ENCODE assay signal across 8 cellular contexts in the genomic region with DNA sequence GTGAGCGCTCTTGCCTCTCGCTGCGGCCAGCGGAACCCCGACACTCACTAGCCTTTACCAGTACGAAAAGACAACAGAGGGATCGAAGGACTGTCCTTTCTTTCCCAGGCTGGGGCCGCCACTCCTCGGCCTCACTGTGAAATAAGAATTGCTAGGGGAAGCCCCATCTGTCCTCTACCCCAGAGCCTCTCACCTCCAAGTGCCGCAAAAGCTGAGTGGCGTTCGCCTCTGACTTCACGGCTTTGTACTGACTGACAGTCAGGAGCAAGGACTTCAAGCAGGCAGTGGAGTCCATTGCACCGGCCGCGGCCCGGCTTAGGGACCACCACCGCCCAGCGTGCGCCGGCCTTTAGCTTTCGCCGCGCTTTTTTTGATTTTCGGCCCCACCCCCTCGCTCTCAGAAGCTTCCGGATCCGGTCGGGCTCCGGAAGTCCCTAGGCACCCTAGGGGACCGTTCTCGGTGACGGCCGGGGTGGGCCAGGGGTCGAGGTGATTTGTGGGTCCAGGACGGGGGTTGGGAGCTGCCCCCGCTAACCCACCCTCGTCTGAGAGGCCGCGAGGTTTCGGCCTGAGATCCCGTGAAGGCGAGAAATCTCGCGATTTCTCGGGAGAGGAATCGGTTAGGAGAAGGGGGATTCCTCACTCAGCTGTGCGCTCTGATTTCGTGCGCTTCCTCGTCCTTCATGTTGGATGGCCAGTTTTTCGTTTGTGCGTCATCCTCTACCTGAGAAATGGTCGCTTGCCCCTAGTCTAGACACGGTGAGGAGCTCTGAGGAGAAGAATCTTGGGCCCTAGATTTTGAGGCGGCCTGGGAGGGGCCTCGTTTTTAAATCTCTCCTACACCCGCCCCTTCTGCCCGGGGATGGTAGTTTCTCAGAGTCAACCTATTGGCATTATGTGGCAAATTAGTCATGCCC. TPM values are rescaled to one million over a fixed set of nuclear protein-coding genes. Genes with fewer than 3 reads are reported as not detected.
A peak's percentile ranks its signal among the peaks of the same experiment; 100 is the strongest.
DNase-seq lines count a peak whose midpoint lies in the region; ATAC-seq and TF ChIP-seq lines count a peak whose summit lies in the region.

A gene (minus strand): TSS at position 358 of the 917 bp plus-strand sequence. CDS start 63 bp downstream, at position 295.
A gene with protein sequence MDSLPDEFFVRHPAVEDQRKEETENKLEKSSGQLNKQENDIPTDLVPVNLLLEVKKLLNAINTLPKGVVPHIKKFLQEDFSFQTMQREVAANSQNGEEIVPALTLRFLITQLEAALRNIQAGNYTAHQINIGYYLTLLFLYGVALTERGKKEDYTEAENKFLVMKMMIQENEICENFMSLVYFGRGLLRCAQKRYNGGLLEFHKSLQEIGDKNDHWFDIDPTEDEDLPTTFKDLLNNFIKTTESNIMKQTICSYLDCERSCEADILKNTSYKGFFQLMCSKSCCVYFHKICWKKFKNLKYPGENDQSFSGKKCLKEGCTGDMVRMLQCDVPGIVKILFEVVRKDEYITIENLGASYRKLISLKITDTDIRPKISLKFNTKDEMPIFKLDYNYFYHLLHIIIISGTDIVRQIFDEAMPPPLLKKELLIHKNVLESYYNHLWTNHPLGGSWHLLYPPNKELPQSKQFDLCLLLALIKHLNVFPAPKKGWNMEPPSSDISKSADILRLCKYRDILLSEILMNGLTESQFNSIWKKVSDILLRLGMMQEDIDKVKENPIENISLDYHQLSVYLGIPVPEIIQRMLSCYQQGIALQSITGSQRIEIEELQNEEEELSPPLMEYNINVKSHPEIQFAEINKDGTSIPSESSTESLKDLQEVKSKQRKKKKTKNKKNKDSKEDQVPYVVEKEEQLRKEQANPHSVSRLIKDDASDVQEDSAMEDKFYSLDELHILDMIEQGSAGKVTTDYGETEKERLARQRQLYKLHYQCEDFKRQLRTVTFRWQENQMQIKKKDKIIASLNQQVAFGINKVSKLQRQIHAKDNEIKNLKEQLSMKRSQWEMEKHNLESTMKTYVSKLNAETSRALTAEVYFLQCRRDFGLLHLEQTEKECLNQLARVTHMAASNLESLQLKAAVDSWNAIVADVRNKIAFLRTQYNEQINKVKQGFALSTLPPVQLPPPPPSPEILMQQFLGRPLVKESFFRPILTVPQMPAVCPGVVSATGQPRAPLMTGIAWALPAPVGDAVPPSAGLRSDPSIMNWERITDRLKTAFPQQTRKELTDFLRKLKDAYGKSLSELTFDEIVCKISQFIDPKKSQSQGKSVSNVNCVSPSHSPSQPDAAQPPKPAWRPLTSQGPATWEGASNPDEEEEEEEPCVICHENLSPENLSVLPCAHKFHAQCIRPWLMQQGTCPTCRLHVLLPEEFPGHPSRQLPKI (plus strand): TSS at position 642 of the 917 bp plus-strand sequence. CDS start 15,685 bp downstream, outside the sequence.

- ATAC-seq in HG02571 (IDR thresholded peaks at IDR 0.05; ENCODE audit: unreplicated experiment) (peak; percentile 94), gastroesophageal sphincter (peak; percentile 91)

- H3K9me3 ChIP-seq in gastroesophageal sphincter (no peaks in the 10 kb centered on the region), neuronal stem cell (replicated peaks in 1 of 2; ENCODE audit: control insufficient read depth in 2 of 2, insufficient read depth in 1 of 2, low read depth in 1 of 2, low read length in 2 of 2) (no peaks in the 10 kb centered on the region), subcutaneous abdominal adipose tissue (ENCODE audit: control insufficient read depth in 5 of 5, low read length in 5 of 5) (no peaks in the 10 kb centered on the region)

- peak within 1 kb of the TSS; percentile 92 for H2AFZ ChIP-seq in neuronal stem cell (ENCODE audit: low read length)

- H3K9ac ChIP-seq in neuronal stem cell (ENCODE audit: low read depth, low read length, poor library complexity) (peak within 1 kb of the TSS; percentile 91), subcutaneous abdominal adipose tissue (ENCODE audit: low read length in 5 of 5) (peak within 1 kb of the TSS; percentile 93 to 99 (median 98))

- H3K36me3 Mint-ChIP-seq in activated naive CD4-positive, alpha-beta T cell treated with anti-CD3 and anti-CD28 coated beads, Interleukin-2, amount 10 ng/mL, durations not matched to agents 7 days and 5 days = peaks cover 32% of the 10 kb centered on the region

- peak within 1 kb of the TSS; percentile 95 for H3K4me3 Mint-ChIP-seq in activated naive CD4-positive, alpha-beta T cell treated with anti-CD3 and anti-CD28 coated beads, Interleukin-2, amount 10 ng/mL, durations not matched to agents 7 days and 5 days

- H3K79me1 ChIP-seq in neuronal stem cell (ENCODE audit: low read depth, low read length) = peaks cover 2% of the 10 kb centered on the region

- peak; percentile 95 for DNase-seq in GM06990 (ENCODE audit: extremely low read depth, insufficient read length)
- peak; percentile 95 for DNase-seq in NB4 (ENCODE audit: low read depth)
- DNase-seq in SK-N-DZ (ENCODE audit: low spot score) = peak; percentile 98
- peak; percentile 88 for DNase-seq in activated naive CD4-positive, alpha-beta T cell treated with anti-CD3 and anti-CD28 coated beads, Interleukin-2, amount 10 ng/mL, durations not matched to agents 7 days and 5 days
- peak; percentile 97 for DNase-seq in neuronal stem cell (ENCODE audit: low spot score)

- peak within 1 kb of the TSS; percentile 71 for H3K4me2 ChIP-seq in neuronal stem cell (ENCODE audit: insufficient read depth, low read length, poor library complexity, severe bottlenecking)

- TF ChIP-seq CTCF in GM06990 (IDR thresholded peaks at IDR 0.05; ENCODE audit: insufficient read depth, low read length, poor library complexity, severe bottlenecking) (no peak), NB4 (IDR thresholded peaks at IDR 0.05; ENCODE audit: low read depth, low read length) (no peak), gastroesophageal sphincter (IDR thresholded peaks at IDR 0.05) (peak in 1 of 4 experiments; percentile 4)

- no peaks in the 10 kb centered on the region for H3K36me3 ChIP-seq in GM06990 (ENCODE audit: control insufficient read depth, insufficient read depth, low read length)
- H3K36me3 ChIP-seq in gastroesophageal sphincter = no peaks in the 10 kb centered on the region
- H3K36me3 ChIP-seq in neuronal stem cell (replicated peaks in 1 of 2; ENCODE audit: control insufficient read depth in 2 of 2, insufficient read depth in 2 of 2, low read length in 2 of 2) = peaks cover 0 to 31% of the 10 kb centered on the region in 2 donors
- H3K36me3 ChIP-seq in subcutaneous abdominal adipose tissue (ENCODE audit: control insufficient read depth in 5 of 5, insufficient read depth in 5 of 5, low read length in 5 of 5) = no peaks in the 10 kb centered on the region

- no peak within 1 kb of the TSS for H2BK12ac ChIP-seq in neuronal stem cell (ENCODE audit: low read length)

- peak within 1 kb of the TSS; percentile 86 for H4K8ac ChIP-seq in neuronal stem cell (ENCODE audit: low read depth, low read length)

- peak within 1 kb of the TSS; percentile 93 for H3K18ac ChIP-seq in neuronal stem cell (ENCODE audit: low read length)

- peak; percentile 53 for TF ChIP-seq POLR2A in NB4 (IDR thresholded peaks at IDR 0.05; ENCODE audit: extremely low read depth, insufficient read length)
- peak; percentile 64 to 70 for TF ChIP-seq POLR2A in gastroesophageal sphincter (IDR thresholded peaks at IDR 0.05)

- peak within 1 kb of the TSS; percentile 47 for H3K14ac ChIP-seq in neuronal stem cell (ENCODE audit: low read length)

- peaks cover 52% of the 10 kb centered on the region for H3K4me1 Mint-ChIP-seq in activated naive CD4-positive, alpha-beta T cell treated with anti-CD3 and anti-CD28 coated beads, Interleukin-2, amount 10 ng/mL, durations not matched to agents 7 days and 5 days

- H3K4me1 ChIP-seq in gastroesophageal sphincter = peaks cover 7 to 25% (median 9%) of the 10 kb centered on the region in 3 donors
- peaks cover 0 to 4% of the 10 kb centered on the region in 2 donors for H3K4me1 ChIP-seq in neuronal stem cell (ENCODE audit: control insufficient read depth in 2 of 2, insufficient read depth in 1 of 2, low read depth in 1 of 2, low read length in 2 of 2)
- H3K4me1 ChIP-seq in subcutaneous abdominal adipose tissue (ENCODE audit: control insufficient read depth in 5 of 5, insufficient read depth in 5 of 5, low read length in 5 of 5) = peaks cover 0 to 16% (median 12%) of the 10 kb centered on the region in 5 donors

- peak within 1 kb of the TSS; percentile 90 for H2BK5ac ChIP-seq in neuronal stem cell (ENCODE audit: low read length)

- no peaks in the 10 kb centered on the region for H3K27me3 Mint-ChIP-seq in activated naive CD4-positive, alpha-beta T cell treated with anti-CD3 and anti-CD28 coated beads, Interleukin-2, amount 10 ng/mL, durations not matched to agents 7 days and 5 days

- WGBS in gastroesophageal sphincter (ENCODE audit: low coverage in 1 of 2), 2 donors = 0 to 1% methylated on average over 7 to 24 of the region's 59 CpGs
- WGBS in neuronal stem cell (ENCODE audit: extremely low coverage in 2 of 2, insufficient read length in 2 of 2, insufficient replicate concordance in 1 of 2), 2 donors = no CpG with 5 or more reads among the region's 59 CpGs

- H3K4me3 ChIP-seq in GM06990 (replicated peaks; ENCODE audit: low read depth, low read length) (peak within 1 kb of the TSS; percentile 92), NB4 (ENCODE audit: low read depth, low read length) (peak within 1 kb of the TSS; percentile 96), gastroesophageal sphincter (peak within 1 kb of the TSS; percentile 56 to 78), neuronal stem cell (ENCODE audit: low read length in 2 of 2) (peak within 1 kb of the TSS; percentile 86 to 97), subcutaneous abdominal adipose tissue (ENCODE audit: low read depth in 1 of 5, low read length in 5 of 5) (peak within 1 kb of the TSS; percentile 83 to 99 (median 92))

- peak within 1 kb of the TSS; percentile 98 for H3K27ac Mint-ChIP-seq in activated naive CD4-positive, alpha-beta T cell treated with anti-CD3 and anti-CD28 coated beads, Interleukin-2, amount 10 ng/mL, durations not matched to agents 7 days and 5 days

- no peak within 1 kb of the TSS for H4K91ac ChIP-seq in neuronal stem cell (ENCODE audit: low read depth, low read length, poor library complexity)

- H3K27me3 ChIP-seq in GM06990 (replicated peaks; ENCODE audit: control insufficient read depth, insufficient read depth, low read length) = no peaks in the 10 kb centered on the region
- no peaks in the 10 kb centered on the region for H3K27me3 ChIP-seq in gastroesophageal sphincter
- H3K27me3 ChIP-seq in neuronal stem cell (ENCODE audit: control insufficient read depth in 3 of 3, insufficient read depth in 3 of 3, low read depth in 1 of 3, low read length in 3 of 3) = no peaks in the 10 kb centered on the region
- no peaks in the 10 kb centered on the region for H3K27me3 ChIP-seq in subcutaneous abdominal adipose tissue (ENCODE audit: control insufficient read depth in 5 of 5, insufficient read depth in 4 of 5, low read length in 5 of 5)

- H3K23ac ChIP-seq in neuronal stem cell (ENCODE audit: low read depth, low read length, poor library complexity) = peak within 1 kb of the TSS; percentile 87

- H2AK5ac ChIP-seq in neuronal stem cell (ENCODE audit: low read depth, low read length) = peak within 1 kb of the TSS; percentile 61

- no peaks in the 10 kb centered on the region for H3K9me3 Mint-ChIP-seq in activated naive CD4-positive, alpha-beta T cell treated with anti-CD3 and anti-CD28 coated beads, Interleukin-2, amount 10 ng/mL, durations not matched to agents 7 days and 5 days

- peak within 1 kb of the TSS; percentile 56 to 95 (median 89) for H3K27ac ChIP-seq in gastroesophageal sphincter
- peak within 1 kb of the TSS; percentile 97 for H3K27ac ChIP-seq in neuronal stem cell (replicated peaks; ENCODE audit: low read length)
- peak within 1 kb of the TSS; percentile 99 for H3K27ac ChIP-seq in subcutaneous abdominal adipose tissue (ENCODE audit: low read depth, low read length)

- no peak within 1 kb of the TSS for H3K4ac ChIP-seq in neuronal stem cell (ENCODE audit: low read length)

- CTCF ChIA-PET in activated naive CD4-positive, alpha-beta T cell treated with anti-CD3 and anti-CD28 coated beads, Interleukin-2, amount 10 ng/mL, durations not matched to agents 7 days and 5 days (lab: Charles Lee) = interaction anchor here (0.7 to 1.3 kb wide), 4 partner anchors 14 to 553 kb away, joined by 3 read pairs; no protein-coding TSS in a partner anchor

- no peak within 1 kb of the TSS for H2BK15ac ChIP-seq in neuronal stem cell (ENCODE audit: low read length)

- peak within 1 kb of the TSS; percentile 67 for H2BK120ac ChIP-seq in neuronal stem cell (ENCODE audit: low read depth, low read length)

- TF ChIP-seq EP300 in gastroesophageal sphincter (IDR thresholded peaks at IDR 0.05) = no peak

RNA-seq across cellular contexts. Expression of the first gene that starts in this region (rescaled TPM):
- polyA plus RNA-seq in SK-N-DZ (2014; cell fraction: cytosol; rRNA removed) = 34.8 and 43.8 TPM in 2 replicates
- polyA plus RNA-seq in SK-N-DZ (2014; cell fraction: nucleus; rRNA removed) = 66.1 and 67.2 TPM in 2 replicates
- 1 to 10 TPM; 1.7 to 4.6 (median 2.4) TPM for total RNA-seq in gastroesophageal sphincter
- polyA plus RNA-seq in neuronal stem cell (2013, experiment 1 of 2) = 25.3 TPM
- 24.5 TPM for polyA plus RNA-seq in neuronal stem cell (2013, experiment 2 of 2)

RNA-seq across cellular contexts. Expression of the second gene that starts in this region (rescaled TPM):
- 22.4 and 22.7 TPM in 2 replicates for polyA plus RNA-seq in SK-N-DZ (2014; cell fraction: cytosol; rRNA removed)
- polyA plus RNA-seq in SK-N-DZ (2014; cell fraction: nucleus; rRNA removed) = 61.1 and 65.5 TPM in 2 replicates
- total RNA-seq in gastroesophageal sphincter = 10 to 100 TPM in 2 of 4 donors, 1 to 10 TPM in 2; 8.3 to 20.5 (median 10.0) TPM
- 25.4 TPM for polyA plus RNA-seq in neuronal stem cell (2013, experiment 1 of 2)
- polyA plus RNA-seq in neuronal stem cell (2013, experiment 2 of 2) = 25.4 TPM

Comparison
In these comparisons a context has a peak if more than half of its experiments do, and no peak if none do; other contexts are left out.
1. Peak in every context shown above with its lines: DNase-seq, ATAC-seq, H3K4me3 ChIP-seq and H3K27ac ChIP-seq.